Comparison of ENCODE assay signal across 8 cellular contexts in the genomic region with DNA sequence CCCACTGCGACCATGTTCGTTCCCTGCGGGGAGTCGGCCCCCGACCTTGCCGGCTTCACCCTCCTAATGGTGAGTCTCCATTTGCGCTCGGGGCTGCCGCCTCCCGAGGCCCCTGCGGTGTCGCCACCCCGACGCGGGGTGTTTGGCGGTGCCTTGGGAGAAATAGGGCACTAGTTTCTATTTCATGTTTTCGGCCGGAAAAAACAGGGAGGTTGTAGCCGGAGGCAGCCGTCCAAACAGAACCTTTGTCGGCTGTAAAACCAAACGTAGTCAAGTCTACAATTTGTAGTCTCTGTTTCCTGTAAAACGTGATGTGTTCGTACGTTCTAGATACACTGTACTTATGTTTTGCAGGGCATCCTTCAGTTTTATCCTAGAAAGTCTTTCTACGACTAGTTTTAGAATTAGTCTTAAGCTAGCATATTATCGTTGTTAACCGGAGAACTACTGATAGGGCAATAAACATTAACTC. TPM values are rescaled to one million over a fixed set of nuclear protein-coding genes. Genes with fewer than 3 reads are reported as not detected.
DNase-seq lines count a peak whose midpoint lies in the region; ATAC-seq and TF ChIP-seq lines count a peak whose summit lies in the region.

No MANE protein-coding gene starts in this region.

- H3K79me2 ChIP-seq in OCI-LY7 (ENCODE audit: insufficient read depth, low read depth, low read length): peaks cover 71% of the 10 kb centered on the region

- H3K36me3 ChIP-seq in OCI-LY7 (ENCODE audit: insufficient read depth, low read length) (peaks cover 64% of the 10 kb centered on the region), esophagus (ENCODE audit: control insufficient read depth in 2 of 2, insufficient read depth in 2 of 2, low read length in 1 of 2) (peaks cover under 1 to 3% of the 10 kb centered on the region in 2 donors)

- no peak for DNase-seq in activated CD8-positive, alpha-beta memory T cell treated with anti-CD3 and anti-CD28 coated beads, Interleukin-2, amount 10 ng/mL, durations not matched to agents 7 days and 5 days
- DNase-seq in activated CD8-positive, alpha-beta memory T cell treated with anti-CD3 and anti-CD28 coated beads, Interleukin-2, amount 50 U/mL, for 4 hours: no peak
- DNase-seq in OCI-LY7 (ENCODE audit: low spot score) (no peak), progenitor cell of endocrine pancreas (ENCODE audit: low spot score, unreplicated experiment) (no peak)
- DNase-seq in stimulated activated CD8-positive, alpha-beta memory T cell treated with anti-CD3 and anti-CD28 coated beads, Interleukin-4, amount 100 ng/mL, for 48 hours: no peak
- no peak for DNase-seq in stimulated activated CD4-positive, alpha-beta T cell treated with anti-CD3 and anti-CD28 coated beads, Interleukin-1b, Interleukin-23, amount 100 ng/mL, for 48 hours
- no peak for DNase-seq in activated CD8-positive, alpha-beta memory T cell treated with anti-CD3 and anti-CD28 coated beads for 24 hours

- H3K4me3 Mint-ChIP-seq in activated CD8-positive, alpha-beta memory T cell treated with anti-CD3 and anti-CD28 coated beads, Interleukin-2, amount 10 ng/mL, durations not matched to agents 7 days and 5 days: peak overlapping the region; percentile 98
- peak overlapping the region; percentile 100 for H3K4me3 Mint-ChIP-seq in progenitor cell of endocrine pancreas (ENCODE audit: low read depth)

- no peaks in the 10 kb centered on the region for H3K27me3 ChIP-seq in esophagus (ENCODE audit: control insufficient read depth in 1 of 2, insufficient read depth in 2 of 2, low read length in 2 of 2)

- H4K20me1 ChIP-seq in OCI-LY7 (ENCODE audit: insufficient read depth, low read length): peaks cover 15% of the 10 kb centered on the region; the same call in 1 of the 2 replicates

- no peaks in the 10 kb centered on the region for H3K27me3 Mint-ChIP-seq in activated CD8-positive, alpha-beta memory T cell treated with anti-CD3 and anti-CD28 coated beads, Interleukin-2, amount 10 ng/mL, durations not matched to agents 7 days and 5 days
- no peaks in the 10 kb centered on the region for H3K27me3 Mint-ChIP-seq in progenitor cell of endocrine pancreas

- ATAC-seq in activated CD8-positive, alpha-beta memory T cell treated with anti-CD3 and anti-CD28 coated beads, Interleukin-2, amount 10 ng/mL, durations not matched to agents 7 days and 5 days: peak; percentile 56

- TSS peak; percentile 83 for BruUV-seq in OCI-LY7 (replicated peaks; lab: Mats Ljungman, UMichigan)

- H3K4me2 ChIP-seq in OCI-LY7 (ENCODE audit: low read length): peak overlapping the region; percentile 99

- no peaks in the 10 kb centered on the region for H3K9me2 ChIP-seq in OCI-LY7 (ENCODE audit: insufficient read depth, low read length)

- peak overlapping the region; percentile 92 for H3K4me3 ChIP-seq in OCI-LY7 (ENCODE audit: low read depth, low read length, poor library complexity, severe bottlenecking)
- H3K4me3 ChIP-seq in esophagus (ENCODE audit: low read depth in 1 of 2, low read length in 2 of 2): peak overlapping the region; percentile 81 to 95

- H3K27ac Mint-ChIP-seq in activated CD8-positive, alpha-beta memory T cell treated with anti-CD3 and anti-CD28 coated beads, Interleukin-2, amount 10 ng/mL, durations not matched to agents 7 days and 5 days: peak overlapping the region; percentile 95
- peak overlapping the region; percentile 100 for H3K27ac Mint-ChIP-seq in progenitor cell of endocrine pancreas

- peaks cover 48% of the 10 kb centered on the region for H3K4me1 Mint-ChIP-seq in activated CD8-positive, alpha-beta memory T cell treated with anti-CD3 and anti-CD28 coated beads, Interleukin-2, amount 10 ng/mL, durations not matched to agents 7 days and 5 days
- peaks cover 26% of the 10 kb centered on the region for H3K4me1 Mint-ChIP-seq in progenitor cell of endocrine pancreas (ENCODE audit: low read depth)

- CTCF ChIA-PET in activated CD8-positive, alpha-beta memory T cell treated with anti-CD3 and anti-CD28 coated beads, Interleukin-2, amount 10 ng/mL, durations not matched to agents 7 days and 5 days (lab: Charles Lee): interaction anchor here (1.4 to 2.7 kb wide), 2 partner anchors 310 to 375 kb away, joined by 4 to 8 read pairs; no protein-coding TSS in a partner anchor
- CTCF ChIA-PET in OCI-LY7 (lab: Charles Lee; ENCODE audit: unreplicated experiment): no interaction called here

- H3K4me1 ChIP-seq in OCI-LY7 (ENCODE audit: insufficient read depth, low read length, poor library complexity, severe bottlenecking): peaks cover 34% of the 10 kb centered on the region
- H3K4me1 ChIP-seq in esophagus (ENCODE audit: control insufficient read depth in 2 of 2, insufficient read depth in 2 of 2, low read length in 1 of 2): no peaks in the 10 kb centered on the region

- H3K27ac ChIP-seq in OCI-LY7 (ENCODE audit: low read depth, low read length, poor library complexity, severe bottlenecking) (peak overlapping the region; percentile 79), esophagus (ENCODE audit: low read depth in 2 of 2, low read length in 1 of 2) (peak overlapping the region; percentile 92 to 96)

- no peaks in the 10 kb centered on the region for H3K9me3 ChIP-seq in OCI-LY7 (ENCODE audit: low read length)
- no peaks in the 10 kb centered on the region for H3K9me3 ChIP-seq in esophagus (ENCODE audit: control insufficient read depth in 2 of 2, insufficient read depth in 1 of 2, low read depth in 1 of 2, low read length in 1 of 2)

- no peaks in the 10 kb centered on the region for H3K9me3 Mint-ChIP-seq in activated CD8-positive, alpha-beta memory T cell treated with anti-CD3 and anti-CD28 coated beads, Interleukin-2, amount 10 ng/mL, durations not matched to agents 7 days and 5 days (ENCODE audit: low read depth)
- H3K9me3 Mint-ChIP-seq in progenitor cell of endocrine pancreas (ENCODE audit: low read depth): no peaks in the 10 kb centered on the region

- peak overlapping the region; percentile 77; the same call in 1 of the 2 replicates for H2AFZ ChIP-seq in OCI-LY7 (ENCODE audit: low read length)

- peaks cover 36% of the 10 kb centered on the region for H3K36me3 Mint-ChIP-seq in activated CD8-positive, alpha-beta memory T cell treated with anti-CD3 and anti-CD28 coated beads, Interleukin-2, amount 10 ng/mL, durations not matched to agents 7 days and 5 days
- H3K36me3 Mint-ChIP-seq in progenitor cell of endocrine pancreas (ENCODE audit: insufficient read depth): peaks cover 16% of the 10 kb centered on the region

- intact Hi-C loops in OCI-LY7 (cut with micrococcal nuclease; ENCODE audit: unreplicated experiment): loop anchor here (1.0 kb wide), 1 partner anchor 244 kb away; no protein-coding TSS in a partner anchor

- no peak for TF ChIP-seq CTCF in OCI-LY7 (conservative IDR thresholded peaks at IDR 0.05; ENCODE audit: low read length)
- no peak for TF ChIP-seq CTCF in progenitor cell of endocrine pancreas (IDR thresholded peaks at IDR 0.05; ENCODE audit: unreplicated experiment)

- POLR2A ChIA-PET in OCI-LY7 (lab: Charles Lee): interaction anchor here (0.8 to 1.2 kb wide), 3 partner anchors 12 to 1688 kb away, joined by 3 read pairs; no protein-coding TSS in a partner anchor

- WGBS in esophagus, 2 donors: 0% methylated on average over 28 of the region's 28 CpGs

RNA-seq across cellular contexts. Expression of a gene that starts 0.3 kb away (rescaled TPM):
- total RNA-seq in activated CD8-positive, alpha-beta memory T cell treated with anti-CD3 and anti-CD28 coated beads, Interleukin-2, amount 10 ng/mL, durations not matched to agents 7 days and 5 days: 100 to 1,000 TPM in 1 of 2 experiments, 10 to 100 TPM in 1; 98.2 to 106 TPM
- 61.7 and 69.2 TPM in 2 replicates for total RNA-seq in OCI-LY7 (2014; rRNA removed; shearing (Covaris generic))
- total RNA-seq in OCI-LY7 (2022): 98.8 and 103 TPM in 2 replicates
- 10 to 100 TPM; 66.6 to 76.6 TPM for polyA plus RNA-seq in esophagus
- 56.7 and 58.2 TPM in 2 replicates for total RNA-seq in progenitor cell of endocrine pancreas

RNA-seq across cellular contexts. Expression of a gene that starts 0.6 kb away (rescaled TPM):
- 10 to 100 TPM; 15.7 to 18.0 TPM for total RNA-seq in activated CD8-positive, alpha-beta memory T cell treated with anti-CD3 and anti-CD28 coated beads, Interleukin-2, amount 10 ng/mL, durations not matched to agents 7 days and 5 days
- 22.1 and 23.7 TPM in 2 replicates for total RNA-seq in OCI-LY7 (2014; rRNA removed; shearing (Covaris generic))
- 13.7 and 14.1 TPM in 2 replicates for total RNA-seq in OCI-LY7 (2022)
- polyA plus RNA-seq in esophagus: 1 to 10 TPM; 2.8 to 4.9 TPM
- 12.1 and 14.4 TPM in 2 replicates for total RNA-seq in progenitor cell of endocrine pancreas

RNA-seq across cellular contexts. Expression of a gene that starts 45.2 kb away (rescaled TPM):
- 1 to 10 TPM; 3.4 to 9.6 TPM for total RNA-seq in activated CD8-positive, alpha-beta memory T cell treated with anti-CD3 and anti-CD28 coated beads, Interleukin-2, amount 10 ng/mL, durations not matched to agents 7 days and 5 days
- total RNA-seq in OCI-LY7 (2014; rRNA removed; shearing (Covaris generic)): 0.19 TPM in 1 of 2 replicates, not detected in the other
- total RNA-seq in OCI-LY7 (2022): 1.1 and 2.4 TPM in 2 replicates
- polyA plus RNA-seq in esophagus: 1 to 10 TPM; 4.7 to 5.0 TPM
- total RNA-seq in progenitor cell of endocrine pancreas: 24.6 and 29.4 TPM in 2 replicates
